8 cellular contexts compared by ENCODE assay signal in genomic region chr2:27771548-27772335, GRCh38. TPM values are rescaled to one million over a fixed set of nuclear protein-coding genes. Genes with fewer than 3 reads are reported as not detected.
DNase-seq lines count a peak whose midpoint lies in the region; ATAC-seq and TF ChIP-seq lines count a peak whose summit lies in the region.

MRPL33 (plus strand) TSS chr2:27771719; CDS start chr2:27771778, 59 bp downstream.

- H3K27ac ChIP-seq in PC-3 (ENCODE audit: low read length) = peak within 1 kb of the TSS; percentile 62

- peak within 1 kb of the TSS; percentile 95 for H3K4me2 ChIP-seq in PC-3 (ENCODE audit: low read length)

- H3K9ac ChIP-seq in PC-3 (ENCODE audit: low read length) = peak within 1 kb of the TSS; percentile 92

- no peak for TF ChIP-seq RAD21 in Ishikawa (IDR thresholded peaks at IDR 0.05; ENCODE audit: low read depth)

- H2AFZ ChIP-seq in PC-3 (ENCODE audit: low read length) = peak within 1 kb of the TSS; percentile 91

- H3K27me3 ChIP-seq in PC-3 (ENCODE audit: low read length) = no peaks in the 10 kb centered on the region

- H3F3A ChIP-seq in PC-3 (ENCODE audit: low read length, unreplicated experiment) = no peaks in the 10 kb centered on the region

- 0 out of 2 replicates have a peak, but pooled peaks cover 13% of the 10 kb centered on the region for H4K20me1 ChIP-seq in PC-3 (ENCODE audit: low read length)

- no peak for TF ChIP-seq EP300 in Ishikawa (IDR thresholded peaks at IDR 0.05; ENCODE audit: borderline replicate concordance)

- intact Hi-C loops in PC-3 (cut with micrococcal nuclease) = loop anchor here (10.0 kb wide), 3 partner anchors 67 to 183 kb away; partner anchors contain the start of genes BABAM2 and RBKS

- ATAC-seq in GM21529 (IDR thresholded peaks at IDR 0.05; ENCODE audit: unreplicated experiment) (peak; percentile 99), PC-3 (peak; percentile 92)

- H3K36me3 ChIP-seq in PC-3 (ENCODE audit: low read depth, low read length) = peaks cover 18% of the 10 kb centered on the region

- CTCF ChIA-PET in PC-3 (lab: Charles Lee) = no interaction called here

- TSS peak; percentile 64 for BruUV-seq in PC-3 (replicated peaks; lab: Mats Ljungman, UMichigan)

- POLR2A ChIA-PET in PC-3 (lab: Charles Lee; ENCODE audit: unreplicated experiment) = no interaction called here

- H3K9me2 ChIP-seq in PC-3 (replicated peaks; ENCODE audit: low read length) = no peaks in the 10 kb centered on the region

- TF ChIP-seq CTCF in PC-3 (conservative IDR thresholded peaks at IDR 0.05; ENCODE audit: low read depth, low read length) = no peak
- TF ChIP-seq CTCF in epithelial cell of proximal tubule (conservative IDR thresholded peaks at IDR 0.05; ENCODE audit: low read depth, low read length) = no peak

- no peaks in the 10 kb centered on the region for H3K9me3 ChIP-seq in PC-3 (ENCODE audit: low read length)

- DNase-seq in DMS 273 treated with DMSO at 0.1 percent for 48 hours (lab: John Stamatoyannopoulos, UW) (peak; percentile 81), PC-3 (peak; percentile 93), activated T-cell treated with anti-CD3 and anti-CD28 coated beads for 48 hours (ENCODE audit: low read depth) (peak; percentile 90), epithelial cell of proximal tubule (ENCODE audit: low read depth) (no peak), mucosa of gallbladder (ENCODE audit: low spot score) (peak; percentile 94)
- DNase-seq in stimulated activated CD8-positive, alpha-beta memory T cell treated with anti-CD3 and anti-CD28 coated beads, Interleukin-4, amount 100 ng/mL, for 48 hours = peak; percentile 96

- H3K4me3 ChIP-seq in PC-3 (ENCODE audit: low read length) (peak within 1 kb of the TSS; percentile 96), epithelial cell of proximal tubule (ENCODE audit: low read depth, low read length) (peak within 1 kb of the TSS; percentile 70)

- H3K4me1 ChIP-seq in PC-3 (ENCODE audit: insufficient read depth, low read length) = peaks cover 40% of the 10 kb centered on the region

- peaks cover 52% of the 10 kb centered on the region for H3K79me2 ChIP-seq in PC-3 (ENCODE audit: low read length)

TF ChIP-seq in Ishikawa, 13 proteins besides CTCF, POLR2A, EP300 and RAD21:
- TF ChIP-seq CEBPB (IDR thresholded peaks at IDR 0.05) = no peak
- 0 out of 2 replicates have a peak, but pooled peaks have one; percentile 10 for TF ChIP-seq CREB1 (IDR thresholded peaks at IDR 0.05; ENCODE audit: low read depth)
- TF ChIP-seq REST (IDR thresholded peaks at IDR 0.05; ENCODE audit: low read depth) = no peak
- peak; percentile 76 for TF ChIP-seq YY1 (IDR thresholded peaks at IDR 0.05; ENCODE audit: low read depth)
- TF ChIP-seq TCF12 (IDR thresholded peaks at IDR 0.05; ENCODE audit: low read depth) = peak; percentile 73; the same call in 1 of the 2 replicates
- peak; percentile 80 for TF ChIP-seq ZBTB7A (IDR thresholded peaks at IDR 0.05; ENCODE audit: low read depth)
- peak; percentile 7; the same call in 1 of the 2 replicates for TF ChIP-seq NFIC (IDR thresholded peaks at IDR 0.05)
- TF ChIP-seq TEAD4 (IDR thresholded peaks at IDR 0.05) = no peak
- TF ChIP-seq TAF1 (IDR thresholded peaks at IDR 0.05; ENCODE audit: low read depth) = peak; percentile 80
- TF ChIP-seq EGR1 (IDR thresholded peaks at IDR 0.05) = 0 out of 2 replicates have a peak, but pooled peaks have one; percentile 6
- no peak for TF ChIP-seq USF1 (IDR thresholded peaks at IDR 0.05)
- peak; percentile 75 for TF ChIP-seq MAX (IDR thresholded peaks at IDR 0.05)
TF ChIP-seq in Ishikawa: peak in this region for 8.

RNA-seq across cellular contexts. Expression of gene MRPL33, which starts in this region (rescaled TPM):
- 95.7 and 110 TPM in 2 replicates for total RNA-seq in PC-3 (2014; rRNA removed)
- total RNA-seq in epithelial cell of proximal tubule = 222 and 290 TPM in 2 replicates
- 78.5 TPM for total RNA-seq in mucosa of gallbladder
